In the genomic region with DNA sequence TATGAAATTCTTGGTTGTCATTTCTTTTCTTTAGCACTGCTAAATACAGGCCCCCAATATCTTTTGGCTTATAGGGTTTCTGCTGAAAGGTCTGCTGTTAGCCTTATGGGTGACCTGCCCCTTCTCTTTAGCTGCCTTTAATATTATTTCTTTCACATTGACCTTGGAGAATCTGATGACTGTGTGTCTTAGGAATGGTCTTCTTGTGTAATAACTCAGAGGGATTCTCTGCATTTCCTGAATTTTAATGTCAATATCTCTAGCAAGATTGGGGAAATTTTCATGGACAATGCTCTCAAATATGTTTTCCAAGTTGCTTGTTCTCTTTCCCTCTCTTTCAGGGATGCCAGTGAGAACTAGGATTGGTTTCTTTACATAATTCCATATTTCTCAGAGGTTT, we compare ENCODE assay signal across 20 cellular contexts.
DNase-seq lines count a peak whose midpoint lies in the region; ATAC-seq, FAIRE-seq and TF ChIP-seq lines count a peak whose summit lies in the region.
"Had no signal": no experiment of that assay in that cellular context is flagged by ENCODE, and none has a peak within 500 bp of the region (broad histone marks: within the 10 kb centered on the region; RNA-seq: fewer than 3 reads in every experiment).

No MANE protein-coding gene starts in this region.

- TF ChIP-seq CTCF in astrocyte (IDR thresholded peaks at IDR 0.05; ENCODE audit: insufficient read depth, low read depth, low read length) (no peak), fibroblast of mammary gland (conservative IDR thresholded peaks at IDR 0.05; ENCODE audit: control insufficient read depth, insufficient read depth, low read depth, low read length) (no peak), omental fat pad (IDR thresholded peaks at IDR 0.05) (no peak)

- H3K27me3 ChIP-seq in GM23248 (replicated peaks; ENCODE audit: insufficient read depth) (no peaks in the 10 kb centered on the region), astrocyte (ENCODE audit: insufficient read depth, low read length) (no peaks in the 10 kb centered on the region)

- H3K9me2 ChIP-seq in GM23248 (ENCODE audit: insufficient read depth) = no peaks in the 10 kb centered on the region

- H4K20me1 ChIP-seq in GM23248 (ENCODE audit: insufficient read depth) (no peaks in the 10 kb centered on the region), astrocyte (ENCODE audit: insufficient read depth, low read length) (no peaks in the 10 kb centered on the region)

- H3K4me1 Mint-ChIP-seq in astrocyte (ENCODE audit: low read depth, unreplicated experiment) = peaks cover 4% of the 10 kb centered on the region

- H3K9ac ChIP-seq in GM23248 (no peak overlapping the region), astrocyte (ENCODE audit: low read length) (no peak overlapping the region)

- peaks cover 8% of the 10 kb centered on the region; the same call in 1 of the 2 replicates for H3K4me1 ChIP-seq in GM23248 (ENCODE audit: insufficient read depth)
- no peaks in the 10 kb centered on the region for H3K4me1 ChIP-seq in astrocyte (ENCODE audit: insufficient read depth, low read length)

- H3K79me2 ChIP-seq in GM23248 (ENCODE audit: insufficient read depth) (no peaks in the 10 kb centered on the region), astrocyte (ENCODE audit: insufficient read depth, low read length) (no peaks in the 10 kb centered on the region)

- no peaks in the 10 kb centered on the region for H3K36me3 Mint-ChIP-seq in astrocyte (ENCODE audit: low read depth, unreplicated experiment)

- no peak overlapping the region for H2AFZ ChIP-seq in GM23248
- H2AFZ ChIP-seq in astrocyte (ENCODE audit: low read depth, low read length) = no peak overlapping the region

- H3K4me3 Mint-ChIP-seq in astrocyte (ENCODE audit: unreplicated experiment) = no peak overlapping the region

- peak; percentile 26 for DNase-seq in GM23248
- DNase-seq in astrocyte (ENCODE audit: low read depth) = peak; percentile 5
- DNase-seq in fibroblast of mammary gland (ENCODE audit: low read depth) = peak; percentile 34
- no peak for DNase-seq in omental fat pad (ENCODE audit: low spot score)
- no peak for DNase-seq in DMS53 (lab: John Stamatoyannopoulos, UW)
- DNase-seq in activated CD4-positive, alpha-beta T cell treated with anti-CD3 and anti-CD28 coated beads for 1 hour = no peak
- no peak for DNase-seq in GM19238 (ENCODE audit: insufficient read length, low spot score)
- DNase-seq: DMS79, MV-4-11, NCI-H1417, NCI-H187, NCI-H2107, NCI-H2227 treated with DMSO at 0.1 percent for 48 hours, NCI-H524, PC-3 had no signal

- peaks cover 10% of the 10 kb centered on the region for H3K9me3 Mint-ChIP-seq in astrocyte (ENCODE audit: unreplicated experiment)

- H3K36me3 ChIP-seq in GM23248 (ENCODE audit: low read depth) (no peaks in the 10 kb centered on the region; the same call in 1 of the 2 replicates), astrocyte (ENCODE audit: insufficient read depth, low read length) (no peaks in the 10 kb centered on the region)

- H3K9me3 ChIP-seq in GM23248 (ENCODE audit: low read depth) = peaks cover 3% of the 10 kb centered on the region
- H3K9me3 ChIP-seq in astrocyte (ENCODE audit: insufficient read depth, low read depth, low read length) = no peaks in the 10 kb centered on the region

- no peak overlapping the region for H3K27ac Mint-ChIP-seq in astrocyte (ENCODE audit: unreplicated experiment)

- peak; percentile 45 for FAIRE-seq in astrocyte (lab: Jason Lieb, UNC)
- FAIRE-seq: D721Med, G401.6, H1 had no signal

- H3K27me3 Mint-ChIP-seq in astrocyte (ENCODE audit: low read depth, unreplicated experiment) = no peaks in the 10 kb centered on the region

- H3F3A ChIP-seq in GM23248 (ENCODE audit: insufficient read depth) = peaks cover 15% of the 10 kb centered on the region

- H3K4me2 ChIP-seq in GM23248 (ENCODE audit: unreplicated experiment) = no peak overlapping the region
- no peak overlapping the region for H3K4me2 ChIP-seq in astrocyte (ENCODE audit: low read length)

- H3K4me3 ChIP-seq in GM23248 (no peak overlapping the region), astrocyte (ENCODE audit: insufficient read depth, low read depth, low read length) (no peak overlapping the region), fibroblast of mammary gland (ENCODE audit: control insufficient read depth, low read depth, low read length) (no peak overlapping the region)

- no peak for ATAC-seq in omental fat pad (ENCODE audit: low FRiP score)
- ATAC-seq: PC-3 had no signal

- H3K27ac ChIP-seq in GM23248 (no peak overlapping the region), astrocyte (ENCODE audit: low read depth, low read length) (no peak overlapping the region)
- H3K27ac ChIP-seq: C4-2B, RWPE1 had no signal

- in situ Hi-C loops in GM23248 (cut with MboI) = no loop called here

Comparison
In these comparisons a context has a peak if more than half of its experiments do, and no peak if none do; other contexts are left out.
1. DNase-seq: peak in GM23248 (single experiment), astrocyte (single experiment) and fibroblast of mammary gland (single experiment); none in omental fat pad (single experiment), DMS53 (single experiment), activated CD4-positive, alpha-beta T cell treated with anti-CD3 and anti-CD28 coated beads for 1 hour (single experiment) and GM19238 (single experiment).